In the genomic region with DNA sequence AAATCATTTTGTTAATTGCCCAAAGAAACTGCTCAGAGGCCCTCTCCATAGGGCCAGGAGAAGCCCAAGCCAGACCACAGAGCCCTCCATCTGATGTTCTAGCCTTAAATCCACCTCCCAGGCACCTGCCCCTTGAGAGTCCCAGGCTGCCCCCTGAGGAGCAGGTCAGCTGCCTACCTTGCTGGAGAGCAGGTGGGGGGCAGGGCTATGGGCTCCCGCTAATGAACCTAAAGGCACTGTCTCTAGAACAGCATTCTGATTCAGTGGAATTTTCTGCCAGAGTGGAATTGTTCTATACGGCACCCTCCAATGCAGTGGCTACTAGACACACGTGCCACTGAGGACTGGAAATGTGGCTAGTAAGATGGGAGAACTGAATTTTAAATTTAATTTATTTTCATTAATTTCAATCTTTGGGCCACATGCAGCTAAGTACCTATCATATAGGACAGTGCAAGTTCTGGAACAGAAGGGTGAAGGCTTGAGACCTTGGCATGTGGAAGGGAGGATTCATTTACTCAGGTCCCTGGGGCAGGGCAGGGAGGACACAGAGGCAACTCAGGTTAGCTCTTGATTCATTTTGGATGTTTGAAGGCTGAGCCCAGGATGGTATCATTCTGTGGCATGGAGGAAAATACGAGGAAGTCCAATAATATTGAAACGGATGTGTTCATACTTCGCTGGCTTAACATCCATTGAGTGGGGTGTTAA, we compare ENCODE assay signal across 10 cellular contexts. TPM values are rescaled to one million over a fixed set of nuclear protein-coding genes. Genes with fewer than 3 reads are reported as not detected.
A peak's percentile ranks its signal among the peaks of the same experiment; 100 is the strongest.
DNase-seq lines count a peak whose midpoint lies in the region; ATAC-seq and TF ChIP-seq lines count a peak whose summit lies in the region.
"Had no signal": no experiment of that assay in that cellular context is flagged by ENCODE, and none has a peak within 500 bp of the region (broad histone marks: within the 10 kb centered on the region; RNA-seq: fewer than 3 reads in every experiment).

No MANE protein-coding gene starts in this region.

- ATAC-seq in HG02938 (IDR thresholded peaks at IDR 0.05; ENCODE audit: unreplicated experiment) (no peak), GM19397 (IDR thresholded peaks at IDR 0.05; ENCODE audit: unreplicated experiment) (no peak)

- peaks cover 93% of the 10 kb centered on the region for H3K4me1 ChIP-seq in mesodermal cell (ENCODE audit: control insufficient read depth, insufficient read depth, low read length, poor library complexity, severe bottlenecking)
- H3K4me1 ChIP-seq in tibial artery = peaks cover 10 to 100% (median 97%) of the 10 kb centered on the region in 4 donors

- H3K9me3 Mint-ChIP-seq in activated naive CD4-positive, alpha-beta T cell treated with anti-CD3 and anti-CD28 coated beads for 36 hours = no peaks in the 10 kb centered on the region
- no peaks in the 10 kb centered on the region for H3K9me3 Mint-ChIP-seq in activated naive CD4-positive, alpha-beta T cell treated with anti-CD3 and anti-CD28 coated beads, Interleukin-2, amount 10 ng/mL, durations not matched to agents 7 days and 5 days
- H3K9me3 Mint-ChIP-seq: dendritic cell treated with granulocyte-macrophage colony-stimulating factor and Interleukin-4, amounts not matched to agents 40 ng/mL and 50 ng/mL, for 4 days had no signal

- no peaks in the 10 kb centered on the region for H3K36me3 Mint-ChIP-seq in activated naive CD4-positive, alpha-beta T cell treated with anti-CD3 and anti-CD28 coated beads for 36 hours (ENCODE audit: low read depth)
- H3K36me3 Mint-ChIP-seq in activated naive CD4-positive, alpha-beta T cell treated with anti-CD3 and anti-CD28 coated beads, Interleukin-2, amount 10 ng/mL, durations not matched to agents 7 days and 5 days = no peaks in the 10 kb centered on the region

- H3K4me3 ChIP-seq in mesodermal cell (ENCODE audit: extremely low read depth, insufficient read depth, low read length, poor library complexity, severe bottlenecking) (no peak overlapping the region), tibial artery (no peak overlapping the region), foreskin fibroblast (ENCODE audit: low read depth in 1 of 2, low read length in 2 of 2) (no peak overlapping the region)

- intact Hi-C loops in activated naive CD4-positive, alpha-beta T cell treated with anti-CD3 and anti-CD28 coated beads for 36 hours (cut with micrococcal nuclease) = no loop called here
- intact Hi-C loops in tibial artery (cut with DNase I; ENCODE audit: low total_unique reads) = loop anchor here (5.0 kb wide), 1 partner anchor 36 kb away; no protein-coding TSS in a partner anchor

- DNase-seq in activated naive CD4-positive, alpha-beta T cell treated with anti-CD3 and anti-CD28 coated beads for 36 hours = no peak
- DNase-seq in activated naive CD4-positive, alpha-beta T cell treated with anti-CD3 and anti-CD28 coated beads, Interleukin-2, amount 10 ng/mL, durations not matched to agents 7 days and 5 days = no peak
- DNase-seq in tibial artery (peak in 1 of 2 donors; percentile 62), foreskin fibroblast (no peak)
- DNase-seq: NCI-H226 had no signal

- no peak for TF ChIP-seq CTCF in tibial artery (IDR thresholded peaks at IDR 0.05)
- TF ChIP-seq CTCF in foreskin fibroblast (IDR thresholded peaks at IDR 0.05; ENCODE audit: low read depth, low read length) = no peak

- CTCF ChIA-PET in activated naive CD4-positive, alpha-beta T cell treated with anti-CD3 and anti-CD28 coated beads for 36 hours (lab: Charles Lee) = interaction anchor here (1.4 to 3.1 kb wide), 2 partner anchors 55 to 150 kb away, joined by 5 to 13 read pairs; no protein-coding TSS in a partner anchor
- CTCF ChIA-PET in activated naive CD4-positive, alpha-beta T cell treated with anti-CD3 and anti-CD28 coated beads, Interleukin-2, amount 10 ng/mL, durations not matched to agents 7 days and 5 days (lab: Charles Lee) = interaction anchor here (1.3 to 2.4 kb wide), 3 partner anchors 15 to 54 kb away, joined by 3 to 6 read pairs (median 5); no protein-coding TSS in a partner anchor

- H3K27ac ChIP-seq in cingulate gyrus (ENCODE audit: low read depth, low read length) (peak overlapping the region; percentile 99), mesodermal cell (ENCODE audit: low read depth, low read length, severe bottlenecking) (peak overlapping the region; percentile 98), tibial artery (peak overlapping the region; percentile 84 to 98)

- H3K4me1 Mint-ChIP-seq in activated naive CD4-positive, alpha-beta T cell treated with anti-CD3 and anti-CD28 coated beads for 36 hours (ENCODE audit: low read depth) = peaks cover 22% of the 10 kb centered on the region
- peaks cover 14% of the 10 kb centered on the region for H3K4me1 Mint-ChIP-seq in activated naive CD4-positive, alpha-beta T cell treated with anti-CD3 and anti-CD28 coated beads, Interleukin-2, amount 10 ng/mL, durations not matched to agents 7 days and 5 days

- no peaks in the 10 kb centered on the region for H3K27me3 ChIP-seq in tibial artery

- 92% methylated on average over 4 of the region's 6 CpGs for WGBS in mesodermal cell (ENCODE audit: insufficient coverage in 2 of 2), 2 experiments

- no peaks in the 10 kb centered on the region for H3K27me3 Mint-ChIP-seq in activated naive CD4-positive, alpha-beta T cell treated with anti-CD3 and anti-CD28 coated beads for 36 hours (ENCODE audit: low read depth)
- H3K27me3 Mint-ChIP-seq in activated naive CD4-positive, alpha-beta T cell treated with anti-CD3 and anti-CD28 coated beads, Interleukin-2, amount 10 ng/mL, durations not matched to agents 7 days and 5 days = peaks cover 71% of the 10 kb centered on the region

- H3K36me3 ChIP-seq in mesodermal cell (ENCODE audit: control insufficient read depth, insufficient read depth, low read length) = peaks cover 95% of the 10 kb centered on the region
- peaks cover 86 to 94% (median 86%) of the 10 kb centered on the region in 3 donors for H3K36me3 ChIP-seq in tibial artery

- peak overlapping the region; percentile 44 for H3K4me3 Mint-ChIP-seq in activated naive CD4-positive, alpha-beta T cell treated with anti-CD3 and anti-CD28 coated beads for 36 hours
- H3K4me3 Mint-ChIP-seq in activated naive CD4-positive, alpha-beta T cell treated with anti-CD3 and anti-CD28 coated beads, Interleukin-2, amount 10 ng/mL, durations not matched to agents 7 days and 5 days = no peak overlapping the region

- no peak overlapping the region for H3K27ac Mint-ChIP-seq in activated naive CD4-positive, alpha-beta T cell treated with anti-CD3 and anti-CD28 coated beads for 36 hours
- H3K27ac Mint-ChIP-seq in activated naive CD4-positive, alpha-beta T cell treated with anti-CD3 and anti-CD28 coated beads, Interleukin-2, amount 10 ng/mL, durations not matched to agents 7 days and 5 days = no peak overlapping the region
- H3K27ac Mint-ChIP-seq: dendritic cell treated with granulocyte-macrophage colony-stimulating factor and Interleukin-4, amounts not matched to agents 40 ng/mL and 50 ng/mL, for 4 days had no signal

- H3K9me3 ChIP-seq in mesodermal cell (ENCODE audit: control insufficient read depth, low read length) (no peaks in the 10 kb centered on the region), tibial artery (no peaks in the 10 kb centered on the region)

RNA-seq across cellular contexts. Expression of gene AMOTL2, which starts 11.4 kb away (rescaled TPM):
- under 1 TPM in 1 of 2 experiments, not detected in 1; 0.31 TPM for total RNA-seq in activated naive CD4-positive, alpha-beta T cell treated with anti-CD3 and anti-CD28 coated beads for 36 hours
- polyA plus RNA-seq in mesodermal cell (2013, experiment 1 of 2) = 59.7 TPM
- polyA plus RNA-seq in mesodermal cell (2013, experiment 2 of 2) = 50.8 TPM
